ENCODE assay signal across 9 cellular contexts in the genomic region with DNA sequence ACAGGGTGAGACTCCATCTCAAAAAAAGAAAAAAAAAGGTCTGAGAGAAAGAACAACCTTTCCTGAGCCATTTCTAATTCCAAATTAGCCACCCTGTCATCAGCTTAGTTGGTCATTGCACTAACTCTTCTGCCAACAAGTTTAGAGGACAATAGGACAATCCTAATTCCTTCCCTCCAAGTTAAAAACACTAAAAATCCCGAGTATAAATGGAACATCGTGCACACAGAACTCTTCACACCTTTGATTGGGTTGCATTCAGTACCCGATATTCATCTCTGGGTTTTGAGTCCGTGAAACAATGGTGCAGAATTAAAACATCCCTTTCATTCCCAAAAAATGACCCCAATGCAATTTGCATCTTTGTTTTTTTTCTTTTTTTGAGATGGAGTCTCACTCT.
"Had no signal": no experiment of that assay in that cellular context is flagged by ENCODE, and none has a peak within 500 bp of the region (broad histone marks: within the 10 kb centered on the region; RNA-seq: fewer than 3 reads in every experiment).

No MANE protein-coding gene starts in this region.

- H2AFZ ChIP-seq: GM23338 had no signal

- FAIRE-seq: H1, H54 had no signal

- H3K4me3 ChIP-seq: GM23338 had no signal

- H3K9ac ChIP-seq: KMS-11 had no signal

- H3K4me2 ChIP-seq: GM23338, KMS-11 had no signal

- DNase-seq: H9, HCEC 1CT, HFFc6, KBM-7 had no signal

- ATAC-seq: GM23338 had no signal

- H3K27ac ChIP-seq: HL-60, KMS-11 had no signal
